ENCODE assay signal across 19 cellular contexts in genomic region chr9:20499013-20499412, GRCh38.
DNase-seq lines count a peak whose midpoint lies in the region; ATAC-seq, FAIRE-seq and TF ChIP-seq lines count a peak whose summit lies in the region.
"Had no signal": no experiment of that assay in that cellular context is flagged by ENCODE, and none has a peak within 500 bp of the region (broad histone marks: within the 10 kb centered on the region; RNA-seq: fewer than 3 reads in every experiment).

No MANE protein-coding gene starts in this region.

- peaks cover 39% of the 10 kb centered on the region for H3K36me3 Mint-ChIP-seq in activated naive CD8-positive, alpha-beta T cell treated with anti-CD3 and anti-CD28 coated beads, Interleukin-2, amount 10 ng/mL, durations not matched to agents 7 days and 5 days
- H3K36me3 Mint-ChIP-seq in activated naive CD8-positive, alpha-beta T cell treated with anti-CD3 and anti-CD28 coated beads for 36 hours: peaks cover 22% of the 10 kb centered on the region
- H3K36me3 Mint-ChIP-seq in nephron progenitor cell (ENCODE audit: low read depth): peaks cover 57% of the 10 kb centered on the region

- no peak overlapping the region for H3K4me3 Mint-ChIP-seq in activated naive CD8-positive, alpha-beta T cell treated with anti-CD3 and anti-CD28 coated beads, Interleukin-2, amount 10 ng/mL, durations not matched to agents 7 days and 5 days
- no peak overlapping the region for H3K4me3 Mint-ChIP-seq in activated naive CD8-positive, alpha-beta T cell treated with anti-CD3 and anti-CD28 coated beads for 36 hours
- no peak overlapping the region for H3K4me3 Mint-ChIP-seq in nephron progenitor cell
- H3K4me3 Mint-ChIP-seq: CD4-positive, alpha-beta T cell had no signal

- FAIRE-seq in GM18507 (lab: Jason Lieb, UNC): peak; percentile 42
- FAIRE-seq: A549, D721Med, G401.6, K562 had no signal

- POLR2A ChIA-PET in activated naive CD8-positive, alpha-beta T cell treated with anti-CD3 and anti-CD28 coated beads, Interleukin-2, amount 10 ng/mL, durations not matched to agents 7 days and 5 days (lab: Charles Lee): no interaction called here

- DNase-seq in DMS 273 (lab: John Stamatoyannopoulos, UW; ENCODE audit: unreplicated experiment) (peak; percentile 25), DMS 273 treated with DMSO at 0.1 percent for 48 hours (lab: John Stamatoyannopoulos, UW) (no peak), GM18507 (ENCODE audit: extremely low spot score, insufficient read length, low read depth) (no peak), nephron progenitor cell (no peak)
- no peak for DNase-seq in activated naive CD8-positive, alpha-beta T cell treated with anti-CD3 and anti-CD28 coated beads, Interleukin-2, amount 10 ng/mL, durations not matched to agents 7 days and 5 days
- no peak for DNase-seq in activated naive CD8-positive, alpha-beta T cell treated with anti-CD3 and anti-CD28 coated beads for 36 hours
- DNase-seq: AML-193; Caco-2; CD4-positive, alpha-beta T cell; DMS79 treated with DMSO at 0.1 percent for 48 hours; GOT3; H7; IMR-90 had no signal

- peak overlapping the region; percentile 55 for H3K27ac Mint-ChIP-seq in activated naive CD8-positive, alpha-beta T cell treated with anti-CD3 and anti-CD28 coated beads, Interleukin-2, amount 10 ng/mL, durations not matched to agents 7 days and 5 days
- H3K27ac Mint-ChIP-seq in activated naive CD8-positive, alpha-beta T cell treated with anti-CD3 and anti-CD28 coated beads for 36 hours: no peak overlapping the region
- peak overlapping the region; percentile 3 for H3K27ac Mint-ChIP-seq in nephron progenitor cell
- H3K27ac Mint-ChIP-seq: CD4-positive, alpha-beta T cell had no signal

- TF ChIP-seq CTCF in nephron progenitor cell (IDR thresholded peaks at IDR 0.05): no peak

- no peaks in the 10 kb centered on the region for H3K9me3 Mint-ChIP-seq in activated naive CD8-positive, alpha-beta T cell treated with anti-CD3 and anti-CD28 coated beads, Interleukin-2, amount 10 ng/mL, durations not matched to agents 7 days and 5 days
- H3K9me3 Mint-ChIP-seq in activated naive CD8-positive, alpha-beta T cell treated with anti-CD3 and anti-CD28 coated beads for 36 hours: peaks cover 5% of the 10 kb centered on the region
- peaks cover 19% of the 10 kb centered on the region for H3K9me3 Mint-ChIP-seq in nephron progenitor cell
- H3K9me3 Mint-ChIP-seq: CD4-positive, alpha-beta T cell had no signal

- ATAC-seq in activated naive CD8-positive, alpha-beta T cell treated with anti-CD3 and anti-CD28 coated beads, Interleukin-2, amount 10 ng/mL, durations not matched to agents 7 days and 5 days (ENCODE audit: low read depth): no peak
- no peak for ATAC-seq in HG03280 (IDR thresholded peaks at IDR 0.05; ENCODE audit: unreplicated experiment)
- ATAC-seq: A549, HCT116, K562 had no signal

- peaks cover 52% of the 10 kb centered on the region for H3K4me1 Mint-ChIP-seq in activated naive CD8-positive, alpha-beta T cell treated with anti-CD3 and anti-CD28 coated beads, Interleukin-2, amount 10 ng/mL, durations not matched to agents 7 days and 5 days
- H3K4me1 Mint-ChIP-seq in activated naive CD8-positive, alpha-beta T cell treated with anti-CD3 and anti-CD28 coated beads for 36 hours: peaks cover 26% of the 10 kb centered on the region
- peaks cover 40% of the 10 kb centered on the region for H3K4me1 Mint-ChIP-seq in nephron progenitor cell

- no peaks in the 10 kb centered on the region for H3K27me3 Mint-ChIP-seq in activated naive CD8-positive, alpha-beta T cell treated with anti-CD3 and anti-CD28 coated beads, Interleukin-2, amount 10 ng/mL, durations not matched to agents 7 days and 5 days
- H3K27me3 Mint-ChIP-seq in activated naive CD8-positive, alpha-beta T cell treated with anti-CD3 and anti-CD28 coated beads for 36 hours: no peaks in the 10 kb centered on the region
- no peaks in the 10 kb centered on the region for H3K27me3 Mint-ChIP-seq in nephron progenitor cell (ENCODE audit: low read depth, poor library complexity)
- H3K27me3 Mint-ChIP-seq: CD4-positive, alpha-beta T cell had no signal
